In genomic region chr10:131495224-131495623, GRCh38 we compare ENCODE assay signal across 3 cellular contexts.
"Had no signal": no experiment of that assay in that cellular context is flagged by ENCODE, and none has a peak within 500 bp of the region (broad histone marks: within the 10 kb centered on the region; RNA-seq: fewer than 3 reads in every experiment).

No MANE protein-coding gene starts in this region.

- H3K4me3 ChIP-seq: GM12878 had no signal

- DNase-seq: GDM1, GF-D8 had no signal

- ATAC-seq: GM12878 had no signal
